22 cellular contexts compared by ENCODE assay signal in the genomic region with DNA sequence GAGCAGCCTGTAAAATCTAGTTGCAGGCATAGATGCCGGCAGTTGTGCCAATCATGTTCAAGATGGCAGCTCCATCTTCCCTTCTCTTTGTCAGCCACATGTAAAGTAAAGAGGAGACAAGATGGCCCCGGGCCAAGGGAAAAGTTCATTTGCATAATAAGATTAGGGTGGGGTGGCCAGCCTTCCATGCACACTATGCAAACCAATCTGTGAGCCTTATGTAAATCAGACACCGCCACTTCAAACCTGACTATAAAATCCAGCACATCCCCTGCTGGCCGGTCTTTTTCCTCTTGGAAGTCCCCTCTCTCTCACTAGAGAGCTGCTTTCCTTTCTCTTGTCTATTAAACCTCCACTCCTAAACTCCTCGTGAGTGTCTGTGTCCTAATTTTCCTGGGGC.
"Had no signal": no experiment of that assay in that cellular context is flagged by ENCODE, and none has a peak within 500 bp of the region (broad histone marks: within the 10 kb centered on the region; RNA-seq: fewer than 3 reads in every experiment).

No MANE protein-coding gene starts in this region.

- H3K79me2 ChIP-seq: hepatocyte, parathyroid adenoma had no signal

- H2AFZ ChIP-seq: hepatocyte, parathyroid adenoma had no signal

- FAIRE-seq: colon, TTC549 had no signal

- DNase-seq: activated CD4-positive, alpha-beta memory T cell treated with anti-CD3 and anti-CD28 coated beads, Interleukin-2, amount 10 ng/mL, durations not matched to agents 7 days and 5 days; activated CD4-positive, alpha-beta T cell treated with anti-CD3 and anti-CD28 coated beads for 48 hours; activated CD4-positive, CD25-positive, alpha-beta regulatory T cell; activated naive CD4-positive, alpha-beta T cell treated with Interleukin-2 at 50 U/mL for 16 hours; activated naive CD8-positive, alpha-beta T cell treated with anti-CD3 and anti-CD28 coated beads, Interleukin-2, amount 10 ng/mL, durations not matched to agents 7 days and 5 days; activated T-cell treated with anti-CD3 and anti-CD28 coated beads, Interleukin-2, amount 50 U/mL, for 1 hour; caudate nucleus; dorsolateral prefrontal cortex; foreskin keratinocyte; mesenchymal stem cell; naive thymus-derived CD8-positive, alpha-beta T cell; sigmoid colon; stimulated activated CD4-positive, alpha-beta T cell treated with anti-CD3 and anti-CD28 coated beads, Interleukin-4, amount 100 ng/mL, for 24 hours; testis had no signal

- H3K27me3 ChIP-seq: dorsolateral prefrontal cortex, foreskin keratinocyte, hepatocyte, sigmoid colon, testis had no signal

- H3K36me3 ChIP-seq: sigmoid colon had no signal

- H3K4me2 ChIP-seq: hepatocyte had no signal

- H3K9me3 ChIP-seq: testis had no signal

- H3K4me3 ChIP-seq: dorsolateral prefrontal cortex, hepatocyte, sigmoid colon, testis had no signal

- H3K27ac Mint-ChIP-seq: activated CD4-positive, alpha-beta memory T cell treated with anti-CD3 and anti-CD28 coated beads, Interleukin-2, amount 10 ng/mL, durations not matched to agents 7 days and 5 days; activated naive CD8-positive, alpha-beta T cell treated with anti-CD3 and anti-CD28 coated beads, Interleukin-2, amount 10 ng/mL, durations not matched to agents 7 days and 5 days; activated T-helper 2 cell treated with anti-CD3 and anti-CD28 coated beads, Interferon-gamma antibody, Interleukin-2, Interleukin-4, amounts not matched to agents 10 μg/mL and 5 μg/mL and 100 μg/mL, durations not matched to agents 14 hours and 24 hours and 36 hours; naive thymus-derived CD8-positive, alpha-beta T cell; stimulated activated effector memory CD8-positive, alpha-beta T cell treated with anti-CD3 and anti-CD28 coated beads, Interleukin-12 subunit alpha, Interleukin-12 subunit beta, amount 100 ng/mL, for 72 hours; type B pancreatic cell had no signal

- H3K4me1 Mint-ChIP-seq: activated CD4-positive, alpha-beta memory T cell treated with anti-CD3 and anti-CD28 coated beads, Interleukin-2, amount 10 ng/mL, durations not matched to agents 7 days and 5 days; activated naive CD8-positive, alpha-beta T cell treated with anti-CD3 and anti-CD28 coated beads, Interleukin-2, amount 10 ng/mL, durations not matched to agents 7 days and 5 days; naive thymus-derived CD8-positive, alpha-beta T cell; stimulated activated effector memory CD8-positive, alpha-beta T cell treated with anti-CD3 and anti-CD28 coated beads, Interleukin-12 subunit alpha, Interleukin-12 subunit beta, amount 100 ng/mL, for 72 hours had no signal

- H3K27ac ChIP-seq: dorsolateral prefrontal cortex, foreskin keratinocyte, hepatocyte, parathyroid adenoma, sigmoid colon, testis had no signal

- H3K9ac ChIP-seq: parathyroid adenoma had no signal

- H3K4me3 Mint-ChIP-seq: activated CD4-positive, alpha-beta memory T cell treated with anti-CD3 and anti-CD28 coated beads, Interleukin-2, amount 10 ng/mL, durations not matched to agents 7 days and 5 days; activated naive CD8-positive, alpha-beta T cell treated with anti-CD3 and anti-CD28 coated beads, Interleukin-2, amount 10 ng/mL, durations not matched to agents 7 days and 5 days; brain; naive thymus-derived CD8-positive, alpha-beta T cell; stimulated activated effector memory CD8-positive, alpha-beta T cell treated with anti-CD3 and anti-CD28 coated beads, Interleukin-12 subunit alpha, Interleukin-12 subunit beta, amount 100 ng/mL, for 72 hours; type B pancreatic cell had no signal

- H3K4me1 ChIP-seq: foreskin keratinocyte, parathyroid adenoma, testis had no signal

- ATAC-seq: foreskin keratinocyte; naive thymus-derived CD8-positive, alpha-beta T cell; stimulated activated effector memory CD8-positive, alpha-beta T cell treated with anti-CD3 and anti-CD28 coated beads, Interleukin-12 subunit alpha, Interleukin-12 subunit beta, amount 100 ng/mL, for 72 hours had no signal

- H3K36me3 Mint-ChIP-seq: activated naive CD8-positive, alpha-beta T cell treated with anti-CD3 and anti-CD28 coated beads, Interleukin-2, amount 10 ng/mL, durations not matched to agents 7 days and 5 days; naive thymus-derived CD8-positive, alpha-beta T cell; stimulated activated effector memory CD8-positive, alpha-beta T cell treated with anti-CD3 and anti-CD28 coated beads, Interleukin-12 subunit alpha, Interleukin-12 subunit beta, amount 100 ng/mL, for 72 hours had no signal

- H3K27me3 Mint-ChIP-seq: activated CD4-positive, alpha-beta memory T cell treated with anti-CD3 and anti-CD28 coated beads, Interleukin-2, amount 10 ng/mL, durations not matched to agents 7 days and 5 days; activated naive CD8-positive, alpha-beta T cell treated with anti-CD3 and anti-CD28 coated beads, Interleukin-2, amount 10 ng/mL, durations not matched to agents 7 days and 5 days; brain; type B pancreatic cell had no signal
